22 cellular contexts compared by ENCODE assay signal in genomic region chr3:147977001-147977400, GRCh38.
A peak's percentile ranks its signal among the peaks of the same experiment; 100 is the strongest.
DNase-seq lines count a peak whose midpoint lies in the region; ATAC-seq and TF ChIP-seq lines count a peak whose summit lies in the region.
"Had no signal": no experiment of that assay in that cellular context is flagged by ENCODE, and none has a peak within 500 bp of the region (broad histone marks: within the 10 kb centered on the region; RNA-seq: fewer than 3 reads in every experiment).

No MANE protein-coding gene starts in this region.

- no peak overlapping the region for H4K91ac ChIP-seq in mesenchymal stem cell (ENCODE audit: low read length)

- H3K4me1 ChIP-seq in mesenchymal stem cell (ENCODE audit: control insufficient read depth, insufficient read depth, low read depth, low read length) = no peaks in the 10 kb centered on the region
- H3K4me1 ChIP-seq in GM23338 (ENCODE audit: insufficient read depth) = no peaks in the 10 kb centered on the region
- H3K4me1 ChIP-seq: Caco-2 had no signal

- no peaks in the 10 kb centered on the region for H3F3A ChIP-seq in GM23338 (replicated peaks; ENCODE audit: low read depth)

- no peak overlapping the region for H3K4me3 ChIP-seq in mesenchymal stem cell (ENCODE audit: insufficient read depth in 1 of 2, low read depth in 1 of 2, low read length in 2 of 2)
- no peak overlapping the region for H3K4me3 ChIP-seq in GM23338
- H3K4me3 ChIP-seq: SJSA1 had no signal

- no peak overlapping the region for H4K8ac ChIP-seq in mesenchymal stem cell (ENCODE audit: low read length)

- no peak for TF ChIP-seq CTCF in GM23338 (conservative IDR thresholded peaks at IDR 0.05; ENCODE audit: low read depth in 2 of 2)

- no peaks in the 10 kb centered on the region for H3K79me2 ChIP-seq in GM23338 (replicated peaks; ENCODE audit: insufficient read depth)

- no peak overlapping the region for H3K4me3 Mint-ChIP-seq in GM23338
- H3K4me3 Mint-ChIP-seq: B cell; CD8-positive, alpha-beta T cell had no signal

- no peaks in the 10 kb centered on the region for H3K79me1 ChIP-seq in mesenchymal stem cell (replicated peaks; ENCODE audit: low read length, poor library complexity, severe bottlenecking)

- H2BK120ac ChIP-seq in mesenchymal stem cell (ENCODE audit: low read depth, low read length) = no peak overlapping the region

- no peak overlapping the region for H2AK5ac ChIP-seq in mesenchymal stem cell (ENCODE audit: low read length, severe bottlenecking)

- H2AFZ ChIP-seq in mesenchymal stem cell (ENCODE audit: low read depth, low read length) (no peak overlapping the region), GM23338 (no peak overlapping the region)

- 89% methylated on average over 1 of the region's 1 CpG for whole genome bisulfite sequencing in mesenchymal stem cell

- no peak overlapping the region for H3K18ac ChIP-seq in mesenchymal stem cell (ENCODE audit: low read depth in 1 of 2, low read length in 2 of 2)

- peaks cover 6% of the 10 kb centered on the region; the same call in 1 of the 2 replicates for H3K9me2 ChIP-seq in GM23338 (ENCODE audit: insufficient read depth)

- H3K27ac ChIP-seq in mesenchymal stem cell (ENCODE audit: low read length, poor library complexity, severe bottlenecking) (no peak overlapping the region), GM23338 (ENCODE audit: low read depth) (no peak overlapping the region)
- H3K27ac ChIP-seq: C4-2B, SJSA1 had no signal

- no peak overlapping the region for H3K9ac ChIP-seq in mesenchymal stem cell (ENCODE audit: low read length)

- H2BK5ac ChIP-seq in mesenchymal stem cell (ENCODE audit: low read depth, low read length, poor library complexity, severe bottlenecking) = no peak overlapping the region

- H3K27ac Mint-ChIP-seq in GM23338 = no peak overlapping the region
- H3K27ac Mint-ChIP-seq: B cell; CD8-positive, alpha-beta T cell had no signal

- H3K14ac ChIP-seq in mesenchymal stem cell (ENCODE audit: low read length in 2 of 2) = no peak overlapping the region

- no peak overlapping the region for H2BK12ac ChIP-seq in mesenchymal stem cell (ENCODE audit: low read length in 2 of 2)

- H4K20me1 ChIP-seq in GM23338 (replicated peaks; ENCODE audit: insufficient read depth) = no peaks in the 10 kb centered on the region

- H3K27me3 ChIP-seq in mesenchymal stem cell (ENCODE audit: control insufficient read depth in 1 of 2, insufficient read depth in 1 of 2, low read length in 2 of 2) = no peaks in the 10 kb centered on the region
- H3K27me3 ChIP-seq in GM23338 (ENCODE audit: insufficient read depth) = no peaks in the 10 kb centered on the region
- H3K27me3 ChIP-seq: SJSA1 had no signal

- H3K9me3 ChIP-seq in mesenchymal stem cell (ENCODE audit: control insufficient read depth, low read length) = no peaks in the 10 kb centered on the region
- H3K9me3 ChIP-seq: Caco-2, SJSA1 had no signal

- DNase-seq in LHCN-M2 (ENCODE audit: low read depth) (peak; percentile 17), amniotic epithelial cell (ENCODE audit: low read depth) (peak; percentile 2), mesenchymal stem cell (peak; percentile 2), GM23338 (ENCODE audit: low spot score) (no peak), superior temporal gyrus (ENCODE audit: extremely low spot score) (no peak), amniotic stem cell (lab: John Stamatoyannopoulos, UW) (no peak), NCI-H748 treated with DMSO at 0.1 percent for 48 hours (lab: John Stamatoyannopoulos, UW) (no peak)
- DNase-seq: Caco-2; CD8-positive, alpha-beta T cell; H7; NCI-H1105; NCI-H1436 treated with DMSO at 0.1 percent for 48 hours; NCI-H1930; NCI-H2107; NCI-H524 treated with DMSO at 0.1 percent for 48 hours; NCI-H82; NK-92 treated with Interleukin-12 subunit alpha and Interleukin-12 subunit beta, amount 100 ng/mL, for 24 hours; PC-3 had no signal

- no peaks in the 10 kb centered on the region for H3K36me3 Mint-ChIP-seq in GM23338 (ENCODE audit: low read depth)
- H3K36me3 Mint-ChIP-seq: CD8-positive, alpha-beta T cell had no signal

- H3K4me2 ChIP-seq in mesenchymal stem cell (ENCODE audit: low read length, poor library complexity, severe bottlenecking) (no peak overlapping the region), GM23338 (no peak overlapping the region)

- H3K9me3 Mint-ChIP-seq in GM23338 = no peaks in the 10 kb centered on the region

- H3K36me3 ChIP-seq in mesenchymal stem cell (ENCODE audit: control insufficient read depth in 1 of 2, insufficient read depth in 2 of 2, low read depth in 1 of 2, low read length in 2 of 2) (no peaks in the 10 kb centered on the region), GM23338 (ENCODE audit: insufficient read depth) (no peaks in the 10 kb centered on the region)
- H3K36me3 ChIP-seq: SJSA1 had no signal

- ATAC-seq in GM23338 = no peak
- ATAC-seq: CD8-positive, alpha-beta T cell; PC-3; Right ventricle myocardium inferior had no signal

- H3K4ac ChIP-seq in mesenchymal stem cell (ENCODE audit: low read depth in 1 of 2, low read length in 2 of 2) = no peak overlapping the region

- no peak overlapping the region for H2BK15ac ChIP-seq in mesenchymal stem cell (ENCODE audit: low read depth, poor library complexity, severe bottlenecking)

- no peak overlapping the region for H3K23ac ChIP-seq in mesenchymal stem cell (ENCODE audit: low read length in 2 of 2)

- no peaks in the 10 kb centered on the region for H3K4me1 Mint-ChIP-seq in GM23338
- H3K4me1 Mint-ChIP-seq: B cell had no signal

- H3K27me3 Mint-ChIP-seq in GM23338 (ENCODE audit: insufficient read depth, low read depth, poor library complexity) = no peaks in the 10 kb centered on the region
- H3K27me3 Mint-ChIP-seq: B cell had no signal

TF ChIP-seq in GM23338, 12 proteins besides CTCF, POLR2A, EP300 and RAD21:
- TF ChIP-seq STAT1 (IDR thresholded peaks at IDR 0.05; ENCODE audit: unreplicated experiment) (no peak), REST (IDR thresholded peaks at IDR 0.05; ENCODE audit: unreplicated experiment) (no peak), EZH2 (IDR thresholded peaks at IDR 0.05; ENCODE audit: low read depth, unreplicated experiment) (no peak), EZH2phosphoT487 (IDR thresholded peaks at IDR 0.05; ENCODE audit: unreplicated experiment) (no peak), ZNF331 (CRISPR knock-in tag; IDR thresholded peaks at IDR 0.05; ENCODE audit: low read depth) (no peak), CREB1 (CRISPR knock-in tag; IDR thresholded peaks at IDR 0.05; ENCODE audit: low read depth) (no peak), JUNB (IDR thresholded peaks at IDR 0.05; ENCODE audit: unreplicated experiment) (no peak)

Comparison
In these comparisons a context has a peak if more than half of its experiments do, and no peak if none do; other contexts are left out.
1. DNase-seq: peak in LHCN-M2 (single experiment), amniotic epithelial cell (single experiment) and mesenchymal stem cell (single experiment); none in GM23338 (single experiment), superior temporal gyrus (single experiment), amniotic stem cell (single experiment) and NCI-H748 treated with DMSO at 0.1 percent for 48 hours (single experiment).